In genomic region chr11:1763336-1763795, GRCh38 we compare ENCODE assay signal across 8 cellular contexts. TPM values are rescaled to one million over a fixed set of nuclear protein-coding genes. Genes with fewer than 3 reads are reported as not detected.
DNase-seq lines count a peak whose midpoint lies in the region; ATAC-seq and TF ChIP-seq lines count a peak whose summit lies in the region.

No MANE protein-coding gene starts in this region.

- peak; percentile 27 for ATAC-seq in GM19397 (IDR thresholded peaks at IDR 0.05; ENCODE audit: unreplicated experiment)

- H2AFZ ChIP-seq in ACC112 (ENCODE audit: low read length, unreplicated experiment), result peak overlapping the region; percentile 58

- H3K36me3 Mint-ChIP-seq in neural crest cell (ENCODE audit: low read depth), result no peaks in the 10 kb centered on the region

- H3K27me3 Mint-ChIP-seq in neural crest cell (ENCODE audit: low read depth), result no peaks in the 10 kb centered on the region

- peak overlapping the region; percentile 37; the same call in 1 of the 2 replicates for H3K27ac ChIP-seq in ACC112 (ENCODE audit: low read depth, low read length)
- peak overlapping the region; percentile 55 for H3K27ac ChIP-seq in effector memory CD4-positive, alpha-beta T cell (ENCODE audit: insufficient read depth, low read length, poor library complexity, severe bottlenecking)

- H3K4me1 ChIP-seq in ACC112 (ENCODE audit: control insufficient read depth, insufficient read depth, low read length, unreplicated experiment), result peaks cover 33% of the 10 kb centered on the region
- peaks cover 52% of the 10 kb centered on the region for H3K4me1 ChIP-seq in effector memory CD4-positive, alpha-beta T cell (ENCODE audit: control insufficient read depth, insufficient read depth, low read length, poor library complexity, severe bottlenecking)

- peaks cover 5% of the 10 kb centered on the region for H3K4me1 Mint-ChIP-seq in neural crest cell

- H3K36me3 ChIP-seq in ACC112 (ENCODE audit: insufficient read depth, low read length), result 0 out of 2 replicates have a peak, but pooled peaks cover 2% of the 10 kb centered on the region
- H3K36me3 ChIP-seq in MG63, result peaks cover 13% of the 10 kb centered on the region
- H3K36me3 ChIP-seq in effector memory CD4-positive, alpha-beta T cell (ENCODE audit: control insufficient read depth, insufficient read depth, low read length), result peaks cover 5% of the 10 kb centered on the region

- no peaks in the 10 kb centered on the region for H3K9me3 ChIP-seq in MG63
- H3K9me3 ChIP-seq in effector memory CD4-positive, alpha-beta T cell (ENCODE audit: control insufficient read depth, low read length), result no peaks in the 10 kb centered on the region

- H3K4me3 Mint-ChIP-seq in neural crest cell, result peak overlapping the region; percentile 86

- H3K79me2 ChIP-seq in ACC112 (ENCODE audit: control insufficient read depth, insufficient read depth, low read length, unreplicated experiment), result peaks cover 25% of the 10 kb centered on the region

- H3K27me3 ChIP-seq in ACC112 (ENCODE audit: insufficient read depth, low read length), result no peaks in the 10 kb centered on the region
- no peaks in the 10 kb centered on the region for H3K27me3 ChIP-seq in MG63
- no peaks in the 10 kb centered on the region for H3K27me3 ChIP-seq in effector memory CD4-positive, alpha-beta T cell (replicated peaks; ENCODE audit: control insufficient read depth, insufficient read depth, low read length, poor library complexity, severe bottlenecking)

- H3K4me3 ChIP-seq in ACC112 (ENCODE audit: low read depth, low read length) (peak overlapping the region; percentile 92), MG63 (peak overlapping the region; percentile 97)
- H3K4me3 ChIP-seq in effector memory CD4-positive, alpha-beta T cell (ENCODE audit: insufficient read depth, low read depth, low read length, poor library complexity, severe bottlenecking), result peak overlapping the region; percentile 87

- no peak overlapping the region for H3K27ac Mint-ChIP-seq in neural crest cell (ENCODE audit: unreplicated experiment)

- TF ChIP-seq CTCF in neural crest cell (conservative IDR thresholded peaks at IDR 0.05), result no peak

- DNase-seq in MG63 (no peak), neural crest cell (ENCODE audit: low read depth, low spot score) (no peak), DMS114 treated with DMSO at 0.1 percent for 48 hours (lab: John Stamatoyannopoulos, UW; ENCODE audit: unreplicated experiment) (no peak), NCI-H82 treated with DMSO at 0.1 percent for 48 hours (lab: John Stamatoyannopoulos, UW; ENCODE audit: unreplicated experiment) (no peak), Ammon's horn (ENCODE audit: low spot score) (no peak)
- no peak for DNase-seq in effector memory CD4-positive, alpha-beta T cell

- H3K9me3 Mint-ChIP-seq in neural crest cell, result no peaks in the 10 kb centered on the region

RNA-seq across cellular contexts. Expression of gene CTSD, which starts 0.4 kb away (rescaled TPM):
- 201 and 234 TPM in 2 replicates for total RNA-seq in MG63 (2014; rRNA removed; shearing (Covaris generic); ENCODE audit: low replicate concordance)
- 95.5 and 109 TPM in 2 replicates for total RNA-seq in neural crest cell

RNA-seq across cellular contexts. Expression of gene IFITM10, which starts 13.0 kb away (rescaled TPM):
- total RNA-seq in MG63 (2014; rRNA removed; shearing (Covaris generic); ENCODE audit: low replicate concordance), result 0.03 and 1.8 TPM in 2 replicates
- total RNA-seq in neural crest cell, result 0.66 TPM in 1 of 2 replicates, not detected in the other
